ENCODE assay signal across 24 cellular contexts in the genomic region with DNA sequence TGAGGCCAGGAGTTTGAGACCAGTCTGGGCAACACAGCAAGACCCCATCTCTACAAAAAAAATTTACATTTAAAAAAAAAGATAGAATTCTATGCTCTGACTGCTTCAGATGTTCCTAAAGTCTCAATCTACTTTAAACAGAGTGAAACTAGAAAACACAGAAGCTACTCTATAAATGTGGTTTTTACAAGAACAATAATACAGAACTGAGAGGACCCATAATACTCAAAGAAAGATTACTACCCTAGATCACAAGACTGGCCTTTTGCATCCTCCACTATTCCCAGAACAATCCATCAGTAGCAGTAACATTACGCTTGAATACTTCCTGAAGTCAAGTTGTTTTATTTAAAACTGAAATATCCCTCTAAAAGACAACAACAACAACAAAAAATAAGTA.
DNase-seq lines count a peak whose midpoint lies in the region; ATAC-seq and TF ChIP-seq lines count a peak whose summit lies in the region.
"Had no signal": no experiment of that assay in that cellular context is flagged by ENCODE, and none has a peak within 500 bp of the region (broad histone marks: within the 10 kb centered on the region; RNA-seq: fewer than 3 reads in every experiment).

No MANE protein-coding gene starts in this region.

- no peaks in the 10 kb centered on the region for H3K36me3 ChIP-seq in HEK293 (ENCODE audit: control insufficient read depth in 2 of 2, insufficient read depth in 1 of 2, low read length in 2 of 2)
- no peaks in the 10 kb centered on the region for H3K36me3 ChIP-seq in upper lobe of right lung
- H3K36me3 ChIP-seq: right atrium auricular region had no signal

- no peaks in the 10 kb centered on the region for H3K27me3 ChIP-seq in upper lobe of right lung
- H3K27me3 ChIP-seq: body of pancreas, right atrium auricular region, upper lobe of left lung had no signal

- no peak overlapping the region for H3K4me3 Mint-ChIP-seq in activated T-cell treated with anti-CD3 and anti-CD28 coated beads, Interleukin-2, amount 50 U/mL, for 72 hours
- H3K4me3 Mint-ChIP-seq: B cell; naive thymus-derived CD8-positive, alpha-beta T cell; T-cell had no signal

- no peak for DNase-seq in activated T-cell treated with anti-CD3 and anti-CD28 coated beads, Interleukin-2, amount 50 U/mL, for 72 hours
- no peak for DNase-seq in activated T-cell treated with anti-CD3 and anti-CD28 coated beads, Interleukin-2, amount 50 U/mL, for 1 hour
- DNase-seq in upper lobe of right lung (no peak), NCI-H524 treated with DMSO at 0.1 percent for 48 hours (lab: John Stamatoyannopoulos, UW) (no peak), RPMI8226 (no peak)
- DNase-seq: 8988T; activated CD4-positive, alpha-beta T cell treated with anti-CD3 and anti-CD28 coated beads for 48 hours; body of pancreas; DND-41; left colon; naive thymus-derived CD8-positive, alpha-beta T cell; NCI-H1436; NCI-H2171; NCI-H774; PC-9; SIG-M5; stimulated activated CD4-positive, alpha-beta T cell treated with anti-CD3 and anti-CD28 coated beads, Interleukin-4, amount 100 ng/mL, for 4 hours; T-cell; upper lobe of left lung had no signal

- POLR2A ChIA-PET in HEK293 (lab: Yijun Ruan, JAX): no interaction called here

- no peak for TF ChIP-seq CTCF in HEK293 (tag by site-specific recombination; IDR thresholded peaks at IDR 0.05)
- no peak for TF ChIP-seq CTCF in upper lobe of right lung (IDR thresholded peaks at IDR 0.05)

- peaks cover 1 to 3% of the 10 kb centered on the region in 2 donors for H3K9me3 Mint-ChIP-seq in activated T-cell treated with anti-CD3 and anti-CD28 coated beads, Interleukin-2, amount 50 U/mL, for 72 hours
- H3K9me3 Mint-ChIP-seq: naive thymus-derived CD8-positive, alpha-beta T cell; T-cell had no signal

- H3K27ac ChIP-seq in HEK293 (ENCODE audit: extremely low read depth, low read depth, low read length) (no peak overlapping the region), upper lobe of right lung (no peak overlapping the region)
- H3K27ac ChIP-seq: body of pancreas, PC-9, right atrium auricular region, upper lobe of left lung had no signal

- peak overlapping the region; percentile 30 for H3K27ac Mint-ChIP-seq in activated T-cell treated with anti-CD3 and anti-CD28 coated beads, Interleukin-2, amount 50 U/mL, for 72 hours
- H3K27ac Mint-ChIP-seq: B cell, T-cell had no signal

- peaks cover 18% of the 10 kb centered on the region for H3K4me1 Mint-ChIP-seq in activated T-cell treated with anti-CD3 and anti-CD28 coated beads, Interleukin-2, amount 50 U/mL, for 72 hours (ENCODE audit: low read depth)

- H3K9me3 ChIP-seq in HEK293 (ENCODE audit: control insufficient read depth, insufficient read depth, low read depth, low read length): no peaks in the 10 kb centered on the region
- no peaks in the 10 kb centered on the region for H3K9me3 ChIP-seq in upper lobe of right lung
- H3K9me3 ChIP-seq: body of pancreas, right atrium auricular region, upper lobe of left lung had no signal

- H3K4me1 ChIP-seq in HEK293 (ENCODE audit: control insufficient read depth, insufficient read depth, low read length) (no peaks in the 10 kb centered on the region), upper lobe of right lung (peaks cover 6% of the 10 kb centered on the region)

- CTCF ChIA-PET in HEK293 (lab: Yijun Ruan, JAX): no interaction called here

- intact Hi-C loops in upper lobe of right lung (cut with DNase I): no loop called here

- H3K4me3 ChIP-seq in HEK293 (ENCODE audit: low read depth, low read length) (no peak overlapping the region), upper lobe of right lung (no peak overlapping the region)
- H3K4me3 ChIP-seq: body of pancreas, PC-9, right atrium auricular region, upper lobe of left lung had no signal

- H3K27me3 Mint-ChIP-seq in activated T-cell treated with anti-CD3 and anti-CD28 coated beads, Interleukin-2, amount 50 U/mL, for 72 hours (ENCODE audit: low read depth): no peaks in the 10 kb centered on the region
- H3K27me3 Mint-ChIP-seq: B cell; naive thymus-derived CD8-positive, alpha-beta T cell; T-cell had no signal

- H3K36me3 Mint-ChIP-seq in activated T-cell treated with anti-CD3 and anti-CD28 coated beads, Interleukin-2, amount 50 U/mL, for 72 hours (ENCODE audit: insufficient read depth in 2 of 2): peaks cover 0 to 2% of the 10 kb centered on the region in 2 donors

- no peak for ATAC-seq in activated T-cell treated with anti-CD3 and anti-CD28 coated beads, Interleukin-2, amount 50 U/mL, for 72 hours (replicated peaks in 1 of 2)
- peak; percentile 70 for ATAC-seq in HG03280 (IDR thresholded peaks at IDR 0.05; ENCODE audit: unreplicated experiment)
- ATAC-seq in upper lobe of right lung: peak; percentile 44
- ATAC-seq in HG03439 (IDR thresholded peaks at IDR 0.05; ENCODE audit: unreplicated experiment): no peak
- ATAC-seq: body of pancreas; left colon; naive thymus-derived CD8-positive, alpha-beta T cell; T-cell had no signal

TF ChIP-seq in HEK293, 187 proteins besides CTCF, POLR2A, EP300 and RAD21:
- 0 out of 2 replicates have a peak, but pooled peaks have one; percentile 14 for TF ChIP-seq ZNF121 (tag by site-specific recombination; IDR thresholded peaks at IDR 0.05)
- TF ChIP-seq ZNF76 (tag by site-specific recombination; IDR thresholded peaks at IDR 0.05; ENCODE audit: borderline replicate concordance, low read depth): no peak
- no peak for TF ChIP-seq EGR2 (tag by site-specific recombination; IDR thresholded peaks at IDR 0.05; ENCODE audit: low read depth)
- no peak for TF ChIP-seq WT1 (tag by site-specific recombination; IDR thresholded peaks at IDR 0.05)

Comparison
In these comparisons a context has a peak if more than half of its experiments do, and no peak if none do; other contexts are left out.
1. ATAC-seq: peak in HG03280 (single experiment) and upper lobe of right lung (single experiment); none in activated T-cell treated with anti-CD3 and anti-CD28 coated beads, Interleukin-2, amount 50 U/mL, for 72 hours (0 of 2) and HG03439 (single experiment).